ENCODE assay signal across 8 cellular contexts in genomic region chr17:50055426-50056216, GRCh38. TPM values are rescaled to one million over a fixed set of nuclear protein-coding genes. Genes with fewer than 3 reads are reported as not detected.
DNase-seq lines count a peak whose midpoint lies in the region; TF ChIP-seq lines count a peak whose summit lies in the region.

TSS of gene ITGA3 (plus strand) at chr17:50056110. CDS start at chr17:50056440, 330 bp downstream.

- TF ChIP-seq CTCF in SU-DHL-6 (IDR thresholded peaks at IDR 0.05; ENCODE audit: insufficient read depth, low read length, poor library complexity, severe bottlenecking) (no peak), cardiac muscle cell (IDR thresholded peaks at IDR 0.05; ENCODE audit: low read depth, low read length) (no peak), parathyroid adenoma (IDR thresholded peaks at IDR 0.05) (no peak)

- in situ Hi-C loops in KBM-7 (cut with MboI; ENCODE audit: low pct_unique_long_range_greater_than_20kb, low sequenced_read_pairs) = no loop called here

- no peaks in the 10 kb centered on the region for H4K20me1 ChIP-seq in SU-DHL-6 (ENCODE audit: low read depth, low read length)

- H3F3A ChIP-seq in SU-DHL-6 (ENCODE audit: insufficient read depth) = no peaks in the 10 kb centered on the region

- 0 to 1% (median 1%) methylated on average over 47 to 65 of the region's 65 CpGs for WGBS in adipose tissue, 3 donors

- H3K27ac ChIP-seq in SU-DHL-6 (ENCODE audit: low read depth, low read length) = no peak within 1 kb of the TSS
- no peak within 1 kb of the TSS for H3K27ac ChIP-seq in adipose tissue (ENCODE audit: low read depth, low read length)
- H3K27ac ChIP-seq in cardiac muscle cell = peak within 1 kb of the TSS; percentile 18
- peak within 1 kb of the TSS; percentile 95 for H3K27ac ChIP-seq in parathyroid adenoma

- H2AFZ ChIP-seq in SU-DHL-6 (ENCODE audit: low read depth, low read length, severe bottlenecking) = peak within 1 kb of the TSS; percentile 89
- H2AFZ ChIP-seq in parathyroid adenoma = peak within 1 kb of the TSS; percentile 99

- H3K4me3 ChIP-seq in SU-DHL-6 (ENCODE audit: insufficient read depth, low read length, poor library complexity, severe bottlenecking) = peak within 1 kb of the TSS; percentile 62
- peak within 1 kb of the TSS; percentile 51 for H3K4me3 ChIP-seq in cardiac muscle cell
- H3K4me3 ChIP-seq in parathyroid adenoma (ENCODE audit: low read depth, low read length) = peak within 1 kb of the TSS; percentile 77

- no peaks in the 10 kb centered on the region for H3K9me2 ChIP-seq in SU-DHL-6 (replicated peaks; ENCODE audit: insufficient read depth, low read length)

- no peaks in the 10 kb centered on the region for H3K9me3 ChIP-seq in SU-DHL-6 (ENCODE audit: insufficient read depth, low read length)
- H3K9me3 ChIP-seq in cardiac muscle cell (ENCODE audit: low read depth) = no peaks in the 10 kb centered on the region
- no peaks in the 10 kb centered on the region for H3K9me3 ChIP-seq in parathyroid adenoma (ENCODE audit: control insufficient read depth, low read length)

- H3K27me3 ChIP-seq in SU-DHL-6 (ENCODE audit: low read length) (no peaks in the 10 kb centered on the region), cardiac muscle cell (no peaks in the 10 kb centered on the region), parathyroid adenoma (ENCODE audit: control insufficient read depth, insufficient read depth, low read length) (no peaks in the 10 kb centered on the region)

- peak; percentile 83 for DNase-seq in NCI-H2081 (lab: John Stamatoyannopoulos, UW)
- DNase-seq in NCI-H2081 treated with DMSO at 0.1 percent for 48 hours (lab: John Stamatoyannopoulos, UW) = no peak
- DNase-seq in KBM-7 = peak; percentile 28
- DNase-seq in cardiac muscle cell (ENCODE audit: low read depth in 1 of 2, low spot score in 1 of 2) = peak; percentile 87 to 89
- peak; percentile 88 for DNase-seq in ureter (ENCODE audit: low spot score)

- no peaks in the 10 kb centered on the region for H3K36me3 ChIP-seq in SU-DHL-6 (ENCODE audit: low read length)
- H3K36me3 ChIP-seq in cardiac muscle cell = no peaks in the 10 kb centered on the region
- H3K36me3 ChIP-seq in parathyroid adenoma (ENCODE audit: control insufficient read depth, insufficient read depth, low read length) = no peaks in the 10 kb centered on the region

- H3K4me1 ChIP-seq in cardiac muscle cell (ENCODE audit: low read depth) (peaks cover 23% of the 10 kb centered on the region), parathyroid adenoma (peaks cover 19% of the 10 kb centered on the region)

- H3K79me2 ChIP-seq in SU-DHL-6 (ENCODE audit: insufficient read depth, low read length) = no peaks in the 10 kb centered on the region
- no peaks in the 10 kb centered on the region for H3K79me2 ChIP-seq in parathyroid adenoma

- H3K4me2 ChIP-seq in SU-DHL-6 (ENCODE audit: low read depth, low read length, poor library complexity, severe bottlenecking) (peak within 1 kb of the TSS; percentile 76), parathyroid adenoma (ENCODE audit: low read length) (peak within 1 kb of the TSS; percentile 87)

- H3K9ac ChIP-seq in SU-DHL-6 (ENCODE audit: low read length) = peak within 1 kb of the TSS; percentile 55
- H3K9ac ChIP-seq in parathyroid adenoma = peak within 1 kb of the TSS; percentile 51

RNA-seq across cellular contexts. Expression of gene ITGA3, which starts in this region (rescaled TPM):
- polyA plus RNA-seq in adipose tissue (10 to 100 TPM; 13.2 to 19.1 (median 13.4) TPM), cardiac muscle cell (20.5 and 32.7 TPM in 2 replicates)
- total RNA-seq in cardiac muscle cell (40.6 and 41.9 TPM in 2 replicates), ureter (211 TPM)

Comparison
In these comparisons a context has a peak if more than half of its experiments do, and no peak if none do; other contexts are left out.
1. H3K27ac ChIP-seq: peak in cardiac muscle cell (single experiment) and parathyroid adenoma (single experiment); none in SU-DHL-6 (single experiment) and adipose tissue (single experiment).
2. Peak in every context shown above with its lines, with median percentiles within 50 percentile points of each other: H3K4me3 ChIP-seq.